In genomic region chr1:88330201-88330600, GRCh38 we compare ENCODE assay signal across 22 cellular contexts.
"Had no signal": no experiment of that assay in that cellular context is flagged by ENCODE, and none has a peak within 500 bp of the region (broad histone marks: within the 10 kb centered on the region; RNA-seq: fewer than 3 reads in every experiment).

No MANE protein-coding gene starts in this region.

- H3K27me3 ChIP-seq: dorsolateral prefrontal cortex, esophagus squamous epithelium, gastrocnemius medialis, heart right ventricle, left lung had no signal

- H3K4me1 Mint-ChIP-seq: memory B cell had no signal

- H3K4me3 Mint-ChIP-seq: memory B cell had no signal

- H3K4me3 ChIP-seq: coronary artery, dorsolateral prefrontal cortex, esophagus squamous epithelium, gastrocnemius medialis, heart right ventricle, left lung, lower lobe of right lung had no signal

- H3K4me1 ChIP-seq: lower lobe of right lung had no signal

- H3K36me3 Mint-ChIP-seq: memory B cell had no signal

- H3K27ac ChIP-seq: coronary artery, dorsolateral prefrontal cortex, epithelial cell of prostate, esophagus squamous epithelium, gastrocnemius medialis, heart right ventricle, left lung, lower lobe of right lung had no signal

- H3K9me3 Mint-ChIP-seq: memory B cell had no signal

- H3K27ac Mint-ChIP-seq: memory B cell had no signal

- H3K36me3 ChIP-seq: esophagus squamous epithelium, gastrocnemius medialis, heart right ventricle, left lung, lower lobe of right lung had no signal

- DNase-seq: dorsolateral prefrontal cortex; effector CD4-positive, alpha-beta T cell; effector memory CD4-positive, alpha-beta T cell; erythroblast; esophagus squamous epithelium; foreskin fibroblast; foreskin melanocyte; gastrocnemius medialis; glutamatergic neuron; head of caudate nucleus; heart right ventricle; hippocampal formation; left cardiac atrium; left lung; left ventricle myocardium superior; lower lobe of right lung; mammary epithelial cell; mesendoderm; midbrain had no signal

- ATAC-seq: gastrocnemius medialis, heart right ventricle, left cardiac atrium, left lung, left ventricle myocardium superior, lower lobe of right lung had no signal

- H3K9me3 ChIP-seq: esophagus squamous epithelium, gastrocnemius medialis, heart right ventricle, left lung, lower lobe of right lung had no signal
